Comparison of ENCODE assay signal across 8 cellular contexts in genomic region chr14:61472025-61472672, GRCh38.
DNase-seq lines count a peak whose midpoint lies in the region; ATAC-seq and TF ChIP-seq lines count a peak whose summit lies in the region.

No MANE protein-coding gene starts in this region.

- no peaks in the 10 kb centered on the region for H3K36me3 ChIP-seq in duodenal mucosa (ENCODE audit: control insufficient read depth in 1 of 2, insufficient read depth in 2 of 2, low read length in 2 of 2)

- ATAC-seq in HG03460 (IDR thresholded peaks at IDR 0.05; ENCODE audit: unreplicated experiment), result no peak

- DNase-seq in AG08395 (ENCODE audit: low spot score) (peak; percentile 86), HFF-Myc (ENCODE audit: extremely low read depth, low read depth) (peak; percentile 86), SW 1271 (lab: John Stamatoyannopoulos, UW) (peak; percentile 26 to 54), myocyte (ENCODE audit: low read depth) (peak; percentile 69), GM10266 (ENCODE audit: extremely low spot score) (no peak), inferior parietal cortex (ENCODE audit: extremely low spot score) (no peak)

- peak overlapping the region; percentile 1 for H3K27ac ChIP-seq in duodenal mucosa (ENCODE audit: low read depth, low read length)

- TF ChIP-seq CTCF in HFF-Myc (IDR thresholded peaks at IDR 0.05; ENCODE audit: low read depth, low read length, missing control alignments) (no peak), GM10266 (IDR thresholded peaks at IDR 0.05; ENCODE audit: control insufficient read depth, insufficient read depth, low read depth, missing control alignments) (no peak)

- H3K4me3 ChIP-seq in HFF-Myc (replicated peaks; ENCODE audit: low read depth, low read length), result peak overlapping the region; percentile 26
- peak overlapping the region; percentile 24 to 29 for H3K4me3 ChIP-seq in duodenal mucosa (ENCODE audit: low read depth in 1 of 2, low read length in 2 of 2)

- H3K9me3 ChIP-seq in duodenal mucosa (ENCODE audit: control insufficient read depth in 1 of 2, low read length in 2 of 2), result no peaks in the 10 kb centered on the region

- peak overlapping the region; percentile 7 to 24 for H3K9ac ChIP-seq in duodenal mucosa (ENCODE audit: low read depth in 1 of 2, low read length in 2 of 2)

- H3K27me3 ChIP-seq in duodenal mucosa (ENCODE audit: control insufficient read depth in 1 of 2, insufficient read depth in 2 of 2, low read length in 2 of 2), result no peaks in the 10 kb centered on the region

- H3K4me1 ChIP-seq in duodenal mucosa (ENCODE audit: control insufficient read depth in 1 of 2, insufficient read depth in 2 of 2, low read length in 2 of 2), result peaks cover 42 to 47% of the 10 kb centered on the region in 2 donors

Comparison
In these comparisons a context has a peak if more than half of its experiments do, and no peak if none do; other contexts are left out.
1. DNase-seq: peak in AG08395 (single experiment), HFF-Myc (single experiment), SW 1271 (2 of 2) and myocyte (single experiment); none in GM10266 (single experiment) and inferior parietal cortex (single experiment).